ENCODE assay signal across 1 cellular context in the genomic region with DNA sequence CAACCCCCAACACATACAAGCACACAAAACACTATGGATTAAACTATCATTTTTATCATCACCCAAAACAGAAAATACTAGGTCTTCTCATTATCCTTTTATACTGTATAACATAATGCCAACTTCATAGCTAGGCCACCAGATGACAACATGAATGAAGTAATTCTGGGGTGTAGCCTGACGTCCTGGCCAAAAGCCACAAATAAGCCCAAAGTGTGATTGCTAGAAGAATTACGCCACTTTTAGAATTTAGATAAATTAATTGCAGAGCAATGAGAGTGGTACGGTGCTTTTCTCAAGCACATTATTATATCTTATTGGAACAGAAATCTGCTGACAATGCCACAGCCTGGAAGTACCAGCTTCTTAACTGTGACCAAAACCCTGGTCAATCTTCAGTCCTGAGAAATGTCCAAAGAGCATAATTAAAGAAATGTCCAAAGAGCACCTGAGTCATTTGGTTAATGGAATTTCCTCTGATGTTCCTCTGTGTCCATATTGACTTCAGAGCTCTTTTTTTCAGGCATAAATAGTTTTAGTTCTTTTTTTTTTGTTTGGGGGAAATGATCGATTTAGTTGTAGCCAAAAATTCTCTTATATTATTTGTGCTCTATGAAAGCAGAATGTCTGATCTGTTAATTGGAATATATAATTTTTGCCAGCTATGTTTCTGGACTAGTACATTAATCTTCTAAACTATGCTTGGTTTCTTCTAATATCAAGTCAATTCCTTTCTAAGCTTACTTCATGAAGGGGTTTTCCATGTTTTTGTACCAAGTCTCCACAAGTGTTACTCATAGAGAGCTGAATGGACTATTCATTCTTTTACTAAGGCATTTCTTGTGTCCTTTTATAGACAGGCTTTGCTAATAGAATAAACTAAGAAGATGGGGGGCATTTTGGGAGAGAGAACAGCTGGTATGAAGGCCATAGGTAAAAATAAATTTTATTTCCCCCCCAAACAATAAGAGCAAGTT.
TF ChIP-seq lines count a peak whose summit lies in the region.

No MANE protein-coding gene starts in this region.

TF ChIP-seq in K562, 482 proteins besides CTCF, POLR2A, EP300 and RAD21:
- TF ChIP-seq NCOA4 (IDR thresholded peaks at IDR 0.05; ENCODE audit: partially characterized antibody) (no peak), ZSCAN32 (CRISPR knock-in tag; IDR thresholded peaks at IDR 0.05) (no peak), BRF1 (IDR thresholded peaks at IDR 0.05; ENCODE audit: borderline replicate concordance, extremely low read depth, insufficient read length) (no peak), ZC3H4 (CRISPR knock-in tag; IDR thresholded peaks at IDR 0.05; ENCODE audit: borderline replicate concordance) (no peak), ETV1 (tag; conservative IDR thresholded peaks at IDR 0.05; ENCODE audit: low read depth) (no peak), RBBP5 (IDR thresholded peaks at IDR 0.05; ENCODE audit: borderline replicate concordance, insufficient read depth, low read length, poor library complexity, severe bottlenecking) (no peak), ATF7 (IDR thresholded peaks at IDR 0.05) (no peak), FOXK1 (CRISPR knock-in tag; IDR thresholded peaks at IDR 0.05; ENCODE audit: borderline replicate concordance) (no peak), BRD4 (IDR thresholded peaks at IDR 0.05) (no peak), MCM3 (IDR thresholded peaks at IDR 0.05) (no peak)
- TF ChIP-seq, protein P1, sequence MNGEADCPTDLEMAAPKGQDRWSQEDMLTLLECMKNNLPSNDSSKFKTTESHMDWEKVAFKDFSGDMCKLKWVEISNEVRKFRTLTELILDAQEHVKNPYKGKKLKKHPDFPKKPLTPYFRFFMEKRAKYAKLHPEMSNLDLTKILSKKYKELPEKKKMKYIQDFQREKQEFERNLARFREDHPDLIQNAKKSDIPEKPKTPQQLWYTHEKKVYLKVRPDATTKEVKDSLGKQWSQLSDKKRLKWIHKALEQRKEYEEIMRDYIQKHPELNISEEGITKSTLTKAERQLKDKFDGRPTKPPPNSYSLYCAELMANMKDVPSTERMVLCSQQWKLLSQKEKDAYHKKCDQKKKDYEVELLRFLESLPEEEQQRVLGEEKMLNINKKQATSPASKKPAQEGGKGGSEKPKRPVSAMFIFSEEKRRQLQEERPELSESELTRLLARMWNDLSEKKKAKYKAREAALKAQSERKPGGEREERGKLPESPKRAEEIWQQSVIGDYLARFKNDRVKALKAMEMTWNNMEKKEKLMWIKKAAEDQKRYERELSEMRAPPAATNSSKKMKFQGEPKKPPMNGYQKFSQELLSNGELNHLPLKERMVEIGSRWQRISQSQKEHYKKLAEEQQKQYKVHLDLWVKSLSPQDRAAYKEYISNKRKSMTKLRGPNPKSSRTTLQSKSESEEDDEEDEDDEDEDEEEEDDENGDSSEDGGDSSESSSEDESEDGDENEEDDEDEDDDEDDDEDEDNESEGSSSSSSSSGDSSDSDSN (IDR thresholded peaks at IDR 0.05; ENCODE audit: borderline replicate concordance in 1 of 2, low read depth in 2 of 2, low read length in 2 of 2): no peak
- TF ChIP-seq, protein P2, sequence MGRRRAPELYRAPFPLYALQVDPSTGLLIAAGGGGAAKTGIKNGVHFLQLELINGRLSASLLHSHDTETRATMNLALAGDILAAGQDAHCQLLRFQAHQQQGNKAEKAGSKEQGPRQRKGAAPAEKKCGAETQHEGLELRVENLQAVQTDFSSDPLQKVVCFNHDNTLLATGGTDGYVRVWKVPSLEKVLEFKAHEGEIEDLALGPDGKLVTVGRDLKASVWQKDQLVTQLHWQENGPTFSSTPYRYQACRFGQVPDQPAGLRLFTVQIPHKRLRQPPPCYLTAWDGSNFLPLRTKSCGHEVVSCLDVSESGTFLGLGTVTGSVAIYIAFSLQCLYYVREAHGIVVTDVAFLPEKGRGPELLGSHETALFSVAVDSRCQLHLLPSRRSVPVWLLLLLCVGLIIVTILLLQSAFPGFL (CRISPR knock-in tag; IDR thresholded peaks at IDR 0.05): no peak
- TF ChIP-seq, protein P3, sequence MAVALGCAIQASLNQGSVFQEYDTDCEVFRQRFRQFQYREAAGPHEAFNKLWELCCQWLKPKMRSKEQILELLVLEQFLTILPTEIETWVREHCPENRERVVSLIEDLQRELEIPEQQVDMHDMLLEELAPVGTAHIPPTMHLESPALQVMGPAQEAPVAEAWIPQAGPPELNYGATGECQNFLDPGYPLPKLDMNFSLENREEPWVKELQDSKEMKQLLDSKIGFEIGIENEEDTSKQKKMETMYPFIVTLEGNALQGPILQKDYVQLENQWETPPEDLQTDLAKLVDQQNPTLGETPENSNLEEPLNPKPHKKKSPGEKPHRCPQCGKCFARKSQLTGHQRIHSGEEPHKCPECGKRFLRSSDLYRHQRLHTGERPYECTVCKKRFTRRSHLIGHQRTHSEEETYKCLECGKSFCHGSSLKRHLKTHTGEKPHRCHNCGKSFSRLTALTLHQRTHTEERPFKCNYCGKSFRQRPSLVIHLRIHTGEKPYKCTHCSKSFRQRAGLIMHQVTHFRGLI (CRISPR knock-in tag; IDR thresholded peaks at IDR 0.05): no peak
- TF ChIP-seq, protein P4, sequence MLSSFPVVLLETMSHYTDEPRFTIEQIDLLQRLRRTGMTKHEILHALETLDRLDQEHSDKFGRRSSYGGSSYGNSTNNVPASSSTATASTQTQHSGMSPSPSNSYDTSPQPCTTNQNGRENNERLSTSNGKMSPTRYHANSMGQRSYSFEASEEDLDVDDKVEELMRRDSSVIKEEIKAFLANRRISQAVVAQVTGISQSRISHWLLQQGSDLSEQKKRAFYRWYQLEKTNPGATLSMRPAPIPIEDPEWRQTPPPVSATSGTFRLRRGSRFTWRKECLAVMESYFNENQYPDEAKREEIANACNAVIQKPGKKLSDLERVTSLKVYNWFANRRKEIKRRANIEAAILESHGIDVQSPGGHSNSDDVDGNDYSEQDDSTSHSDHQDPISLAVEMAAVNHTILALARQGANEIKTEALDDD (IDR thresholded peaks at IDR 0.05): no peak
- TF ChIP-seq, protein P5, sequence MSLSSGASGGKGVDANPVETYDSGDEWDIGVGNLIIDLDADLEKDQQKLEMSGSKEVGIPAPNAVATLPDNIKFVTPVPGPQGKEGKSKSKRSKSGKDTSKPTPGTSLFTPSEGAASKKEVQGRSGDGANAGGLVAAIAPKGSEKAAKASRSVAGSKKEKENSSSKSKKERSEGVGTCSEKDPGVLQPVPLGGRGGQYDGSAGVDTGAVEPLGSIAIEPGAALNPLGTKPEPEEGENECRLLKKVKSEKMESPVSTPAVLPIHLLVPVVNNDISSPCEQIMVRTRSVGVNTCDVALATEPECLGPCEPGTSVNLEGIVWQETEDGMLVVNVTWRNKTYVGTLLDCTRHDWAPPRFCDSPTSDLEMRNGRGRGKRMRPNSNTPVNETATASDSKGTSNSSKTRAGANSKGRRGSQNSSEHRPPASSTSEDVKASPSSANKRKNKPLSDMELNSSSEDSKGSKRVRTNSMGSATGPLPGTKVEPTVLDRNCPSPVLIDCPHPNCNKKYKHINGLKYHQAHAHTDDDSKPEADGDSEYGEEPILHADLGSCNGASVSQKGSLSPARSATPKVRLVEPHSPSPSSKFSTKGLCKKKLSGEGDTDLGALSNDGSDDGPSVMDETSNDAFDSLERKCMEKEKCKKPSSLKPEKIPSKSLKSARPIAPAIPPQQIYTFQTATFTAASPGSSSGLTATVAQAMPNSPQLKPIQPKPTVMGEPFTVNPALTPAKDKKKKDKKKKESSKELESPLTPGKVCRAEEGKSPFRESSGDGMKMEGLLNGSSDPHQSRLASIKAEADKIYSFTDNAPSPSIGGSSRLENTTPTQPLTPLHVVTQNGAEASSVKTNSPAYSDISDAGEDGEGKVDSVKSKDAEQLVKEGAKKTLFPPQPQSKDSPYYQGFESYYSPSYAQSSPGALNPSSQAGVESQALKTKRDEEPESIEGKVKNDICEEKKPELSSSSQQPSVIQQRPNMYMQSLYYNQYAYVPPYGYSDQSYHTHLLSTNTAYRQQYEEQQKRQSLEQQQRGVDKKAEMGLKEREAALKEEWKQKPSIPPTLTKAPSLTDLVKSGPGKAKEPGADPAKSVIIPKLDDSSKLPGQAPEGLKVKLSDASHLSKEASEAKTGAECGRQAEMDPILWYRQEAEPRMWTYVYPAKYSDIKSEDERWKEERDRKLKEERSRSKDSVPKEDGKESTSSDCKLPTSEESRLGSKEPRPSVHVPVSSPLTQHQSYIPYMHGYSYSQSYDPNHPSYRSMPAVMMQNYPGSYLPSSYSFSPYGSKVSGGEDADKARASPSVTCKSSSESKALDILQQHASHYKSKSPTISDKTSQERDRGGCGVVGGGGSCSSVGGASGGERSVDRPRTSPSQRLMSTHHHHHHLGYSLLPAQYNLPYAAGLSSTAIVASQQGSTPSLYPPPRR (CRISPR knock-in tag; IDR thresholded peaks at IDR 0.05; ENCODE audit: borderline replicate concordance): no peak
TF ChIP-seq in K562: peak in this region for 0.
